14 cellular contexts compared by ENCODE assay signal in genomic region chr3:52039426-52039825, GRCh38. TPM values are rescaled to one million over a fixed set of nuclear protein-coding genes. Genes with fewer than 3 reads are reported as not detected.
DNase-seq lines count a peak whose midpoint lies in the region; ATAC-seq and TF ChIP-seq lines count a peak whose summit lies in the region.
"Had no signal": no experiment of that assay in that cellular context is flagged by ENCODE, and none has a peak within 500 bp of the region (broad histone marks: within the 10 kb centered on the region; RNA-seq: fewer than 3 reads in every experiment).

No MANE protein-coding gene starts in this region.

- intact Hi-C loops in right cardiac atrium (cut with DNase I) (no loop called here), Right ventricle myocardium superior (cut with DNase I) (no loop called here)

- no peaks in the 10 kb centered on the region for H3K9me3 Mint-ChIP-seq in neural progenitor cell
- H3K9me3 Mint-ChIP-seq: stimulated activated naive B cell treated with anti-CD40 and anti-IgM and Interleukin-4, amounts not matched to agents 10 μg/mL and 1 μg/mL and 100 μg/mL, for 72 hours had no signal

- no peak for DNase-seq in right cardiac atrium
- DNase-seq in Right ventricle myocardium superior, result no peak
- DNase-seq in epithelial cell of prostate (ENCODE audit: low read depth, low spot score), result no peak
- DNase-seq in neural progenitor cell (ENCODE audit: low spot score), result no peak
- no peak for DNase-seq in upper lobe of left lung
- DNase-seq in SHP77 (lab: John Stamatoyannopoulos, UW), result no peak
- no peak for DNase-seq in hepatocyte (ENCODE audit: low spot score)
- DNase-seq: activated CD4-positive, alpha-beta T cell treated with anti-CD3 and anti-CD28 coated beads for 36 hours; activated CD8-positive, alpha-beta memory T cell treated with anti-CD3 and anti-CD28 coated beads, Interleukin-2, amount 50 U/mL, for 4 hours; NCI-H2081 treated with DMSO at 0.1 percent for 48 hours; ovary; SK-N-SH; stimulated activated naive B cell treated with anti-CD40 and anti-IgM and Interleukin-4, amounts not matched to agents 10 μg/mL and 1 μg/mL and 100 μg/mL, for 72 hours had no signal

- H3K79me2 ChIP-seq in neural progenitor cell (ENCODE audit: low read depth) (no peaks in the 10 kb centered on the region), hepatocyte (no peaks in the 10 kb centered on the region)

- 82% methylated on average over 4 of the region's 4 CpGs for WGBS in right cardiac atrium
- 50 to 72% methylated on average over 1 to 4 of the region's 4 CpGs for WGBS in upper lobe of left lung, 2 donors
- 97% methylated on average over 4 of the region's 4 CpGs for WGBS in hepatocyte (ENCODE audit: low lambda C conversion rate, missing lambda C conversion rate)

- peak in 1 of 2 donors; percentile 15 for ATAC-seq in right cardiac atrium
- ATAC-seq in Right ventricle myocardium superior (ENCODE audit: poor library complexity), result no peak
- no peak for ATAC-seq in upper lobe of left lung (ENCODE audit: low FRiP score in 2 of 2)
- no peak for ATAC-seq in HG02798 (IDR thresholded peaks at IDR 0.05; ENCODE audit: poor library complexity, unreplicated experiment)
- ATAC-seq: activated CD4-positive, alpha-beta T cell treated with anti-CD3 and anti-CD28 coated beads for 36 hours; stimulated activated naive B cell treated with anti-CD40 and anti-IgM and Interleukin-4, amounts not matched to agents 10 μg/mL and 1 μg/mL and 100 μg/mL, for 72 hours had no signal

- H3K27me3 Mint-ChIP-seq in neural progenitor cell (ENCODE audit: insufficient read depth, low read depth), result peaks cover 9% of the 10 kb centered on the region
- H3K27me3 Mint-ChIP-seq: activated CD4-positive, alpha-beta T cell treated with anti-CD3 and anti-CD28 coated beads for 36 hours had no signal

- TF ChIP-seq CTCF in neural progenitor cell (IDR thresholded peaks at IDR 0.05) (no peak), upper lobe of left lung (IDR thresholded peaks at IDR 0.05) (no peak), hepatocyte (IDR thresholded peaks at IDR 0.05; ENCODE audit: poor library complexity) (no peak)

- no peak overlapping the region for H3K9ac ChIP-seq in neural progenitor cell
- H3K9ac ChIP-seq: SK-N-SH had no signal

- no peaks in the 10 kb centered on the region for H3F3A ChIP-seq in neural progenitor cell (ENCODE audit: low read depth)

- H3K4me3 ChIP-seq in right cardiac atrium (ENCODE audit: low read length), result no peak overlapping the region
- H3K4me3 ChIP-seq in neural progenitor cell, result no peak overlapping the region
- H3K4me3 ChIP-seq in upper lobe of left lung, result peak overlapping the region in 1 of 4 donors; percentile 8
- H3K4me3 ChIP-seq in hepatocyte, result no peak overlapping the region
- H3K4me3 ChIP-seq: ovary had no signal

- H3K36me3 ChIP-seq in neural progenitor cell, result no peaks in the 10 kb centered on the region
- no peaks in the 10 kb centered on the region for H3K36me3 ChIP-seq in upper lobe of left lung
- H3K36me3 ChIP-seq in hepatocyte (replicated peaks; ENCODE audit: insufficient read depth, low read depth), result no peaks in the 10 kb centered on the region
- H3K36me3 ChIP-seq: ovary had no signal

- H3K27ac ChIP-seq in right cardiac atrium (ENCODE audit: low read length) (peak overlapping the region; percentile 71), epithelial cell of prostate (peak overlapping the region; percentile 60), neural progenitor cell (no peak overlapping the region), upper lobe of left lung (peak overlapping the region; percentile 75 to 90 (median 85)), hepatocyte (no peak overlapping the region)
- H3K27ac ChIP-seq: ovary had no signal

- no peaks in the 10 kb centered on the region for H3K27me3 ChIP-seq in right cardiac atrium (ENCODE audit: control insufficient read depth, insufficient read depth)
- no peaks in the 10 kb centered on the region for H3K27me3 ChIP-seq in neural progenitor cell
- H3K27me3 ChIP-seq in upper lobe of left lung, result no peaks in the 10 kb centered on the region
- no peaks in the 10 kb centered on the region for H3K27me3 ChIP-seq in hepatocyte
- H3K27me3 ChIP-seq: ovary had no signal

- no peak overlapping the region for H3K4me2 ChIP-seq in neural progenitor cell
- no peak overlapping the region for H3K4me2 ChIP-seq in hepatocyte
- H3K4me2 ChIP-seq: SK-N-SH had no signal

- H3K4me3 Mint-ChIP-seq in neural progenitor cell, result no peak overlapping the region
- H3K4me3 Mint-ChIP-seq: activated CD4-positive, alpha-beta T cell treated with anti-CD3 and anti-CD28 coated beads for 36 hours; stimulated activated naive B cell treated with anti-CD40 and anti-IgM and Interleukin-4, amounts not matched to agents 10 μg/mL and 1 μg/mL and 100 μg/mL, for 72 hours had no signal

- peaks cover 11% of the 10 kb centered on the region for H3K4me1 ChIP-seq in right cardiac atrium (ENCODE audit: control insufficient read depth, insufficient read depth, low read length)
- peaks cover 15% of the 10 kb centered on the region for H3K4me1 ChIP-seq in neural progenitor cell
- peaks cover 20 to 28% (median 26%) of the 10 kb centered on the region in 4 donors for H3K4me1 ChIP-seq in upper lobe of left lung
- H3K4me1 ChIP-seq in hepatocyte (ENCODE audit: insufficient read depth), result peaks cover 8% of the 10 kb centered on the region

- TF ChIP-seq EP300 in upper lobe of left lung (IDR thresholded peaks at IDR 0.05), result no peak

- H2AFZ ChIP-seq in neural progenitor cell (replicated peaks) (peak overlapping the region; percentile 76), hepatocyte (no peak overlapping the region)

- TF ChIP-seq POLR2A in upper lobe of left lung (IDR thresholded peaks at IDR 0.05), result no peak

- H4K20me1 ChIP-seq in neural progenitor cell (ENCODE audit: low read depth) (no peaks in the 10 kb centered on the region), hepatocyte (ENCODE audit: insufficient read depth, poor library complexity, severe bottlenecking) (no peaks in the 10 kb centered on the region)

- H3K9me2 ChIP-seq in hepatocyte (replicated peaks; ENCODE audit: insufficient read depth), result no peaks in the 10 kb centered on the region
- H3K9me2 ChIP-seq: SK-N-SH had no signal

- H3K36me3 Mint-ChIP-seq in neural progenitor cell, result no peaks in the 10 kb centered on the region
- H3K36me3 Mint-ChIP-seq: stimulated activated naive B cell treated with anti-CD40 and anti-IgM and Interleukin-4, amounts not matched to agents 10 μg/mL and 1 μg/mL and 100 μg/mL, for 72 hours had no signal

- peaks cover 15% of the 10 kb centered on the region for H3K4me1 Mint-ChIP-seq in neural progenitor cell
- H3K4me1 Mint-ChIP-seq: activated CD4-positive, alpha-beta T cell treated with anti-CD3 and anti-CD28 coated beads for 36 hours had no signal

- H3K9me3 ChIP-seq in right cardiac atrium (ENCODE audit: control insufficient read depth, low read length) (no peaks in the 10 kb centered on the region), neural progenitor cell (ENCODE audit: low read depth) (no peaks in the 10 kb centered on the region), upper lobe of left lung (no peaks in the 10 kb centered on the region), hepatocyte (ENCODE audit: low read depth) (no peaks in the 10 kb centered on the region)
- H3K9me3 ChIP-seq: ovary, SK-N-SH had no signal

- H3K27ac Mint-ChIP-seq in neural progenitor cell, result peak overlapping the region; percentile 80
- H3K27ac Mint-ChIP-seq: activated CD4-positive, alpha-beta T cell treated with anti-CD3 and anti-CD28 coated beads for 36 hours; stimulated activated naive B cell treated with anti-CD40 and anti-IgM and Interleukin-4, amounts not matched to agents 10 μg/mL and 1 μg/mL and 100 μg/mL, for 72 hours had no signal

RNA-seq across cellular contexts. Expression of gene DUSP7, which starts 16.9 kb away (rescaled TPM):
- total RNA-seq in right cardiac atrium (10 to 100 TPM; 27.2 to 39.9 (median 36.2) TPM), Right ventricle myocardium superior (23.2 TPM), neural progenitor cell (ENCODE audit: low replicate concordance) (2.4 and 10.7 TPM in 2 replicates), upper lobe of left lung (10 to 100 TPM; 24.1 to 49.1 (median 35.3) TPM), hepatocyte (13.1 and 13.8 TPM in 2 replicates)
- polyA plus RNA-seq in right cardiac atrium (18.1 TPM), hepatocyte (5.9 and 6.4 TPM in 2 replicates)

RNA-seq across cellular contexts. Expression of gene RPL29, which starts 43.7 kb away (rescaled TPM):
- total RNA-seq in right cardiac atrium, result 100 to 1,000 TPM; 548 to 675 (median 643) TPM
- polyA plus RNA-seq in right cardiac atrium, result 1,285 TPM
- 594 TPM for total RNA-seq in Right ventricle myocardium superior
- total RNA-seq in neural progenitor cell (ENCODE audit: low replicate concordance), result 1,431 and 2,019 TPM in 2 replicates
- total RNA-seq in upper lobe of left lung, result 1,000 to 10,000 TPM in 1 of 6 donors, 100 to 1,000 TPM in 5; 306 to 1,159 (median 770) TPM
- total RNA-seq in hepatocyte, result 981 and 1,184 TPM in 2 replicates
- 786 and 812 TPM in 2 replicates for polyA plus RNA-seq in hepatocyte

RNA-seq across cellular contexts. Expression of gene ACY1, which starts 56.1 kb away (rescaled TPM):
- total RNA-seq in right cardiac atrium (10 to 100 TPM; 18.4 to 27.2 (median 20.6) TPM), Right ventricle myocardium superior (23.2 TPM), neural progenitor cell (ENCODE audit: low replicate concordance) (17.3 and 31.8 TPM in 2 replicates), upper lobe of left lung (10 to 100 TPM; 17.4 to 65.0 (median 35.9) TPM), hepatocyte (114 and 164 TPM in 2 replicates)
- polyA plus RNA-seq in right cardiac atrium (19.6 TPM), hepatocyte (148 and 183 TPM in 2 replicates)

Comparison
In these comparisons a context has a peak if more than half of its experiments do, and no peak if none do; other contexts are left out.
1. H3K27ac ChIP-seq: peak in right cardiac atrium (single experiment), epithelial cell of prostate (single experiment) and upper lobe of left lung (4 of 4); none in neural progenitor cell (single experiment) and hepatocyte (single experiment).